In genomic region chr14:50344116-50344775, GRCh38 we compare ENCODE assay signal across 1 cellular context.
A peak's percentile ranks its signal among the peaks of the same experiment; 100 is the strongest.
TF ChIP-seq lines count a peak whose summit lies in the region.

No MANE protein-coding gene starts in this region.

TF ChIP-seq in GM12878, 131 proteins besides CTCF, POLR2A, EP300 and RAD21 (continued from another document and continues in another):
- no peak for TF ChIP-seq E2F8 (IDR thresholded peaks at IDR 0.05; ENCODE audit: low read depth, partially characterized antibody)
- no peak for TF ChIP-seq POLR2AphosphoS5 (IDR thresholded peaks at IDR 0.05; ENCODE audit: low read length)
- no peak; the same call in 1 of the 2 replicates for TF ChIP-seq CREM (IDR thresholded peaks at IDR 0.05; ENCODE audit: low read depth)
- peak; percentile 92 for TF ChIP-seq BCL3 (IDR thresholded peaks at IDR 0.05; ENCODE audit: borderline replicate concordance, insufficient read depth, low read depth, low read length, poor library complexity, severe bottlenecking)
- peak; percentile 78 for TF ChIP-seq ATF7 (IDR thresholded peaks at IDR 0.05; ENCODE audit: low read depth)
- TF ChIP-seq SUZ12 (IDR thresholded peaks at IDR 0.05; ENCODE audit: unreplicated experiment): no peak
- no peak for TF ChIP-seq ZBTB40 (IDR thresholded peaks at IDR 0.05; ENCODE audit: borderline replicate concordance)
- no peak for TF ChIP-seq IRF4 (IDR thresholded peaks at IDR 0.05; ENCODE audit: low read depth, low read length)
- TF ChIP-seq RCOR1 (conservative IDR thresholded peaks at IDR 0.05; ENCODE audit: low read depth, low read length): no peak
- TF ChIP-seq TCF3 (IDR thresholded peaks at IDR 0.05; ENCODE audit: borderline replicate concordance, insufficient read depth, low read depth, low read length): no peak
- TF ChIP-seq BHLHE40 (IDR thresholded peaks at IDR 0.05; ENCODE audit: borderline replicate concordance in 1 of 2, low read depth in 2 of 2, low read length in 1 of 2): peak in 1 of 2 experiments; percentile 29; a peak in 1 of 4 replicates
- no peak for TF ChIP-seq ZZZ3 (IDR thresholded peaks at IDR 0.05; ENCODE audit: control insufficient read depth, insufficient read length, low read depth)
- no peak for TF ChIP-seq E4F1 (IDR thresholded peaks at IDR 0.05; ENCODE audit: borderline replicate concordance, partially characterized antibody)
- TF ChIP-seq ZNF24 (IDR thresholded peaks at IDR 0.05): no peak
- peak; percentile 82 for TF ChIP-seq RUNX3 (IDR thresholded peaks at IDR 0.05; ENCODE audit: low read length)
- TF ChIP-seq MYB (IDR thresholded peaks at IDR 0.05; ENCODE audit: borderline replicate concordance, low read depth, low read length): no peak
- no peak for TF ChIP-seq LARP7 (IDR thresholded peaks at IDR 0.05)
- TF ChIP-seq RELB (IDR thresholded peaks at IDR 0.05; ENCODE audit: low read depth): peak; percentile 63; the same call in 1 of the 2 replicates
- TF ChIP-seq BCL11A (IDR thresholded peaks at IDR 0.05; ENCODE audit: low read depth, low read length): 0 out of 2 replicates have a peak, but pooled peaks have one; percentile 42
- TF ChIP-seq FOXM1 (IDR thresholded peaks at IDR 0.05; ENCODE audit: low read depth, low read length): 0 out of 2 replicates have a peak, but pooled peaks have one; percentile 39
- TF ChIP-seq RB1 (IDR thresholded peaks at IDR 0.05; ENCODE audit: borderline replicate concordance): no peak
- no peak for TF ChIP-seq CBX3 (IDR thresholded peaks at IDR 0.05; ENCODE audit: borderline replicate concordance, low read depth)
- 0 out of 2 replicates have a peak, but pooled peaks have one; percentile 42 for TF ChIP-seq ZBED1 (IDR thresholded peaks at IDR 0.05; ENCODE audit: borderline replicate concordance)
- TF ChIP-seq CUX1 (IDR thresholded peaks at IDR 0.05; ENCODE audit: insufficient replicate concordance, low read depth, low read length): no peak
- TF ChIP-seq CREB1 (IDR thresholded peaks at IDR 0.05; ENCODE audit: low read depth): peak; percentile 35; the same call in 1 of the 2 replicates
- TF ChIP-seq NKRF (conservative IDR thresholded peaks at IDR 0.05): no peak
- no peak for TF ChIP-seq EGR1 (IDR thresholded peaks at IDR 0.05; ENCODE audit: borderline replicate concordance in 1 of 2, low read depth in 2 of 2, low read length in 2 of 2)
- TF ChIP-seq CHD4 (IDR thresholded peaks at IDR 0.05): no peak
- TF ChIP-seq ZNF274 (IDR thresholded peaks at IDR 0.05; ENCODE audit: insufficient read depth, insufficient read length): no peak
- TF ChIP-seq PRDM15 (CRISPR knock-in tag; IDR thresholded peaks at IDR 0.05): no peak
- TF ChIP-seq ZNF217 (IDR thresholded peaks at IDR 0.05): no peak
- no peak for TF ChIP-seq MTA3 (IDR thresholded peaks at IDR 0.05; ENCODE audit: borderline replicate concordance, low read length)
